1 cellular context compared by ENCODE assay signal in genomic region chr5:107672212-107673105, GRCh38.
TF ChIP-seq lines count a peak whose summit lies in the region.

No MANE protein-coding gene starts in this region.

TF ChIP-seq in HEK293, 187 proteins besides CTCF, POLR2A, EP300 and RAD21 (continued from another document and continues in another):
- TF ChIP-seq ZNF10 (tag by site-specific recombination; IDR thresholded peaks at IDR 0.05) (peak; percentile 66), ZFP3 (tag by site-specific recombination; IDR thresholded peaks at IDR 0.05; ENCODE audit: low read depth) (no peak), EGR2 (tag by site-specific recombination; IDR thresholded peaks at IDR 0.05; ENCODE audit: low read depth) (peak; percentile 71; the same call in 1 of the 2 replicates), ZNF624 (tag by site-specific recombination; IDR thresholded peaks at IDR 0.05) (no peak), SALL2 (tag by site-specific recombination; IDR thresholded peaks at IDR 0.05; ENCODE audit: borderline replicate concordance) (no peak), MEIS1 (CRISPR knock-in tag; IDR thresholded peaks at IDR 0.05; ENCODE audit: borderline replicate concordance) (no peak), ZNF404 (tag by site-specific recombination; IDR thresholded peaks at IDR 0.05) (no peak), ZNF623 (tag by site-specific recombination; IDR thresholded peaks at IDR 0.05) (no peak), ZNF660 (tag by site-specific recombination; IDR thresholded peaks at IDR 0.05) (0 out of 2 replicates have a peak, but pooled peaks have one; percentile 13), ZNF324 (tag by site-specific recombination; IDR thresholded peaks at IDR 0.05) (no peak), ZEB2 (tag by site-specific recombination; IDR thresholded peaks at IDR 0.05) (peak; percentile 55), ZNF792 (tag by site-specific recombination; IDR thresholded peaks at IDR 0.05) (no peak), WT1 (tag by site-specific recombination; IDR thresholded peaks at IDR 0.05) (peak; percentile 61), ZNF549 (tag by site-specific recombination; IDR thresholded peaks at IDR 0.05) (no peak), ZNF132 (tag by site-specific recombination; IDR thresholded peaks at IDR 0.05; ENCODE audit: borderline replicate concordance) (no peak), ZNF621 (tag by site-specific recombination; IDR thresholded peaks at IDR 0.05) (no peak), SCRT2 (tag by site-specific recombination; IDR thresholded peaks at IDR 0.05) (no peak), ZNF2 (tag by site-specific recombination; IDR thresholded peaks at IDR 0.05) (no peak; the same call in 1 of the 2 replicates), ZNF654 (tag by site-specific recombination; IDR thresholded peaks at IDR 0.05; ENCODE audit: low read depth) (no peak), ZNF561 (tag by site-specific recombination; IDR thresholded peaks at IDR 0.05; ENCODE audit: borderline replicate concordance) (peak; percentile 93), RBAK (tag by site-specific recombination; IDR thresholded peaks at IDR 0.05) (no peak), ZNF677 (tag by site-specific recombination; IDR thresholded peaks at IDR 0.05) (no peak), ZNF221 (tag by site-specific recombination; IDR thresholded peaks at IDR 0.05; ENCODE audit: borderline replicate concordance) (no peak), IKZF3 (tag by site-specific recombination; IDR thresholded peaks at IDR 0.05) (peak; percentile 99), BCL6B (tag by site-specific recombination; IDR thresholded peaks at IDR 0.05) (no peak), ZNF335 (tag by site-specific recombination; conservative IDR thresholded peaks at IDR 0.05) (peak; percentile 52), OSR2 (tag by site-specific recombination; IDR thresholded peaks at IDR 0.05) (peak; percentile 5; the same call in 1 of the 2 replicates), ZNF544 (tag by site-specific recombination; IDR thresholded peaks at IDR 0.05) (no peak), ZNF837 (tag by site-specific recombination; IDR thresholded peaks at IDR 0.05) (no peak), ZXDB (tag by site-specific recombination; IDR thresholded peaks at IDR 0.05) (peak; percentile 42), ZNF16 (tag by site-specific recombination; IDR thresholded peaks at IDR 0.05; ENCODE audit: low read depth) (no peak), ZNF776 (tag by site-specific recombination; IDR thresholded peaks at IDR 0.05; ENCODE audit: borderline replicate concordance) (no peak), ZNF707 (tag by site-specific recombination; IDR thresholded peaks at IDR 0.05) (no peak), ZNF146 (tag by site-specific recombination; IDR thresholded peaks at IDR 0.05) (no peak), PRDM10 (tag by site-specific recombination; IDR thresholded peaks at IDR 0.05) (peak; percentile 86), ZIC2 (tag by site-specific recombination; IDR thresholded peaks at IDR 0.05) (peak; percentile 42), ZNF626 (tag by site-specific recombination; IDR thresholded peaks at IDR 0.05) (peak; percentile 29; the same call in 1 of the 2 replicates), KLF10 (tag by site-specific recombination; IDR thresholded peaks at IDR 0.05) (peak; percentile 79), ZNF521 (tag by site-specific recombination; IDR thresholded peaks at IDR 0.05) (no peak), ELK4 (IDR thresholded peaks at IDR 0.05; ENCODE audit: borderline replicate concordance, low read depth, low read length) (no peak), SETDB1 (IDR thresholded peaks at IDR 0.05; ENCODE audit: insufficient read length, low read length) (no peak), ZNF777 (tag by site-specific recombination; IDR thresholded peaks at IDR 0.05; ENCODE audit: borderline replicate concordance) (no peak), ZBTB10 (tag by site-specific recombination; IDR thresholded peaks at IDR 0.05) (peak; percentile 61; the same call in 1 of the 2 replicates), ZNF157 (tag by site-specific recombination; IDR thresholded peaks at IDR 0.05) (no peak), ZNF555 (tag by site-specific recombination; conservative IDR thresholded peaks at IDR 0.05) (no peak), ZBTB21 (tag by site-specific recombination; IDR thresholded peaks at IDR 0.05) (no peak)
- TF ChIP-seq, protein P1, sequence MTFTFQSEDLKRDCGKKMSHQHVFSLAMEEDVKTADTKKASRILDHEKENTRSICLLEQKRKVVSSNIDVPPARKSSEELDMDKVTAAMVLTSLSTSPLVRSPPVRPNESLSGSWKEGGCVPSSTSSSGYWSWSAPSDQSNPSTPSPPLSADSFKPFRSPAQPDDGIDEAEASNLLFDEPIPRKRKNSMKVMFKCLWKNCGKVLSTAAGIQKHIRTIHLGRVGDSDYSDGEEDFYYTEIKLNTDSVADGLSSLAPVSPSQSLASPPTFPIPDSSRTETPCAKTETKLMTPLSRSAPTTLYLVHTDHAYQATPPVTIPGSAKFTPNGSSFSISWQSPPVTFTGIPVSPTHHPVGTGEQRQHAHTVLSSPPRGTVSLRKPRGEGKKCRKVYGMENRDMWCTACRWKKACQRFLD (tag by site-specific recombination; IDR thresholded peaks at IDR 0.05) = no peak
- TF ChIP-seq, protein P2, sequence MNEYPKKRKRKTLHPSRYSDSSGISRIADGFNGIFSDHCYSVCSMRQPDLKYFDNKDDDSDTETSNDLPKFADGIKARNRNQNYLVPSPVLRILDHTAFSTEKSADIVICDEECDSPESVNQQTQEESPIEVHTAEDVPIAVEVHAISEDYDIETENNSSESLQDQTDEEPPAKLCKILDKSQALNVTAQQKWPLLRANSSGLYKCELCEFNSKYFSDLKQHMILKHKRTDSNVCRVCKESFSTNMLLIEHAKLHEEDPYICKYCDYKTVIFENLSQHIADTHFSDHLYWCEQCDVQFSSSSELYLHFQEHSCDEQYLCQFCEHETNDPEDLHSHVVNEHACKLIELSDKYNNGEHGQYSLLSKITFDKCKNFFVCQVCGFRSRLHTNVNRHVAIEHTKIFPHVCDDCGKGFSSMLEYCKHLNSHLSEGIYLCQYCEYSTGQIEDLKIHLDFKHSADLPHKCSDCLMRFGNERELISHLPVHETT (tag by site-specific recombination; IDR thresholded peaks at IDR 0.05) = 0 out of 2 replicates have a peak, but pooled peaks have one; percentile 35
- TF ChIP-seq, protein P3, sequence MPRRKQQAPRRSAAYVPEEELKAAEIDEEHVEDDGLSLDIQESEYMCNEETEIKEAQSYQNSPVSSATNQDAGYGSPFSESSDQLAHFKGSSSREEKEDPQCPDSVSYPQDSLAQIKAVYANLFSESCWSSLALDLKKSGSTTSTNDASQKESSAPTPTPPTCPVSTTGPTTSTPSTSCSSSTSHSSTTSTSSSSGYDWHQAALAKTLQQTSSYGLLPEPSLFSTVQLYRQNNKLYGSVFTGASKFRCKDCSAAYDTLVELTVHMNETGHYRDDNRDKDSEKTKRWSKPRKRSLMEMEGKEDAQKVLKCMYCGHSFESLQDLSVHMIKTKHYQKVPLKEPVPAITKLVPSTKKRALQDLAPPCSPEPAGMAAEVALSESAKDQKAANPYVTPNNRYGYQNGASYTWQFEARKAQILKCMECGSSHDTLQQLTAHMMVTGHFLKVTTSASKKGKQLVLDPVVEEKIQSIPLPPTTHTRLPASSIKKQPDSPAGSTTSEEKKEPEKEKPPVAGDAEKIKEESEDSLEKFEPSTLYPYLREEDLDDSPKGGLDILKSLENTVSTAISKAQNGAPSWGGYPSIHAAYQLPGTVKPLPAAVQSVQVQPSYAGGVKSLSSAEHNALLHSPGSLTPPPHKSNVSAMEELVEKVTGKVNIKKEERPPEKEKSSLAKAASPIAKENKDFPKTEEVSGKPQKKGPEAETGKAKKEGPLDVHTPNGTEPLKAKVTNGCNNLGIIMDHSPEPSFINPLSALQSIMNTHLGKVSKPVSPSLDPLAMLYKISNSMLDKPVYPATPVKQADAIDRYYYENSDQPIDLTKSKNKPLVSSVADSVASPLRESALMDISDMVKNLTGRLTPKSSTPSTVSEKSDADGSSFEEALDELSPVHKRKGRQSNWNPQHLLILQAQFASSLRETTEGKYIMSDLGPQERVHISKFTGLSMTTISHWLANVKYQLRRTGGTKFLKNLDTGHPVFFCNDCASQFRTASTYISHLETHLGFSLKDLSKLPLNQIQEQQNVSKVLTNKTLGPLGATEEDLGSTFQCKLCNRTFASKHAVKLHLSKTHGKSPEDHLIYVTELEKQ (tag by site-specific recombination; IDR thresholded peaks at IDR 0.05; ENCODE audit: borderline replicate concordance) = peak; percentile 23; the same call in 1 of the 2 replicates
- TF ChIP-seq, protein P4, sequence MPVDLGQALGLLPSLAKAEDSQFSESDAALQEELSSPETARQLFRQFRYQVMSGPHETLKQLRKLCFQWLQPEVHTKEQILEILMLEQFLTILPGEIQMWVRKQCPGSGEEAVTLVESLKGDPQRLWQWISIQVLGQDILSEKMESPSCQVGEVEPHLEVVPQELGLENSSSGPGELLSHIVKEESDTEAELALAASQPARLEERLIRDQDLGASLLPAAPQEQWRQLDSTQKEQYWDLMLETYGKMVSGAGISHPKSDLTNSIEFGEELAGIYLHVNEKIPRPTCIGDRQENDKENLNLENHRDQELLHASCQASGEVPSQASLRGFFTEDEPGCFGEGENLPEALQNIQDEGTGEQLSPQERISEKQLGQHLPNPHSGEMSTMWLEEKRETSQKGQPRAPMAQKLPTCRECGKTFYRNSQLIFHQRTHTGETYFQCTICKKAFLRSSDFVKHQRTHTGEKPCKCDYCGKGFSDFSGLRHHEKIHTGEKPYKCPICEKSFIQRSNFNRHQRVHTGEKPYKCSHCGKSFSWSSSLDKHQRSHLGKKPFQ (tag by site-specific recombination; IDR thresholded peaks at IDR 0.05) = no peak
- TF ChIP-seq, protein P5, sequence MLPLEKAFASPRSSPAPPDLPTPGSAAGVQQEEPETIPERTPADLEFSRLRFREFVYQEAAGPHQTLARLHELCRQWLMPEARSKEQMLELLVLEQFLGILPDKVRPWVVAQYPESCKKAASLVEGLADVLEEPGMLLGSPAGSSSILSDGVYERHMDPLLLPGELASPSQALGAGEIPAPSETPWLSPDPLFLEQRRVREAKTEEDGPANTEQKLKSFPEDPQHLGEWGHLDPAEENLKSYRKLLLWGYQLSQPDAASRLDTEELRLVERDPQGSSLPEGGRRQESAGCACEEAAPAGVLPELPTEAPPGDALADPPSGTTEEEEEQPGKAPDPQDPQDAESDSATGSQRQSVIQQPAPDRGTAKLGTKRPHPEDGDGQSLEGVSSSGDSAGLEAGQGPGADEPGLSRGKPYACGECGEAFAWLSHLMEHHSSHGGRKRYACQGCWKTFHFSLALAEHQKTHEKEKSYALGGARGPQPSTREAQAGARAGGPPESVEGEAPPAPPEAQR (tag by site-specific recombination; IDR thresholded peaks at IDR 0.05) = no peak
